19 cellular contexts compared by ENCODE assay signal in genomic region chr4:22338806-22339205, GRCh38.
"Had no signal": no experiment of that assay in that cellular context is flagged by ENCODE, and none has a peak within 500 bp of the region (broad histone marks: within the 10 kb centered on the region; RNA-seq: fewer than 3 reads in every experiment).

No MANE protein-coding gene starts in this region.

- ATAC-seq: activated T-helper 17 cell treated with anti-CD3 and anti-CD28 coated beads, Interleukin-2, amount 50 U/mL, for 72 hours; body of pancreas; left lobe of liver; natural killer cell treated with Interleukin-12 subunit alpha and Interleukin-12 subunit beta and Interleukin-15 and Interleukin-18, amount 100 ng/mL, for 72 hours; pancreas; stimulated activated naive B cell treated with anti-CD40 and anti-IgM and Interleukin-4, amounts not matched to agents 10 μg/mL and 1 μg/mL and 100 μg/mL, for 72 hours had no signal

- H3K36me3 ChIP-seq: neutrophil, pancreas, spleen, tibial nerve had no signal

- H3K4me3 ChIP-seq: body of pancreas, coronary artery, pancreas, spleen, tibial nerve had no signal

- H3K27ac ChIP-seq: body of pancreas, coronary artery, neutrophil, pancreas, spleen, tibial nerve had no signal

- H3K27me3 ChIP-seq: body of pancreas, neutrophil, pancreas, spleen, tibial nerve had no signal

- DNase-seq: activated CD4-positive, alpha-beta memory T cell treated with anti-CD3 and anti-CD28 coated beads for 36 hours; activated CD4-positive, alpha-beta T cell treated with anti-CD3 and anti-CD28 coated beads for 4 hours; activated naive CD4-positive, alpha-beta T cell; activated naive CD8-positive, alpha-beta T cell treated with anti-CD3 and anti-CD28 coated beads for 36 hours; central memory CD4-positive, alpha-beta T cell; kidney; pancreas; spleen; stimulated activated naive B cell treated with anti-CD40 and anti-IgM and Interleukin-4, amounts not matched to agents 10 μg/mL and 1 μg/mL and 100 μg/mL, for 72 hours; T-helper 2 cell had no signal

- H3K9me3 ChIP-seq: body of pancreas, neutrophil, pancreas, tibial nerve had no signal

- FAIRE-seq: frontal cortex, kidney, pancreas, urothelium cell line had no signal

- H3K4me1 ChIP-seq: body of pancreas, pancreas, spleen, tibial nerve had no signal
